Comparison of ENCODE assay signal across 8 cellular contexts in genomic region chr15:37289109-37289765, GRCh38.
DNase-seq lines count a peak whose midpoint lies in the region; ATAC-seq and TF ChIP-seq lines count a peak whose summit lies in the region.

No MANE protein-coding gene starts in this region.

- no peak overlapping the region for H3K27ac Mint-ChIP-seq in WTC11

- H3K36me3 Mint-ChIP-seq in WTC11: no peaks in the 10 kb centered on the region

- DNase-seq in COLO668 (lab: John Stamatoyannopoulos, UW; ENCODE audit: unreplicated experiment) (peak; percentile 5), HT1080 (ENCODE audit: low read depth) (peak; percentile 34), WTC11 (ENCODE audit: low spot score) (peak; percentile 29), left kidney (ENCODE audit: low read depth, low spot score) (peak; percentile 20), kidney glomerular epithelial cell (lab: John Stamatoyannopoulos, UW) (no peak)
- no peak for DNase-seq in activated effector memory CD4-positive, alpha-beta T cell treated with anti-CD3 and anti-CD28 coated beads, Interleukin-2, amount 50 U/mL, for 16 hours

- CTCF ChIA-PET in WTC11 (lab: Charles Lee): no interaction called here

- H3K27me3 Mint-ChIP-seq in WTC11 (ENCODE audit: low read depth): peaks cover 6% of the 10 kb centered on the region; the same call in 1 of the 2 replicates

- POLR2A ChIA-PET in WTC11 (lab: Charles Lee): no interaction called here

- peak; percentile 96 for ATAC-seq in WTC11
- ATAC-seq in GM21528 (IDR thresholded peaks at IDR 0.05; ENCODE audit: low FRiP score, unreplicated experiment): no peak
- ATAC-seq in GM19452 (IDR thresholded peaks at IDR 0.05; ENCODE audit: unreplicated experiment): no peak

- H3K4me3 Mint-ChIP-seq in WTC11: no peak overlapping the region

- no peaks in the 10 kb centered on the region for H3K4me1 Mint-ChIP-seq in WTC11

- peaks cover 5% of the 10 kb centered on the region; the same call in 1 of the 2 replicates for H3K9me3 Mint-ChIP-seq in WTC11

- no peak for TF ChIP-seq CTCF in WTC11 (IDR thresholded peaks at IDR 0.05)

TF ChIP-seq in WTC11, 78 proteins besides CTCF, POLR2A, EP300 and RAD21:
- no peak for TF ChIP-seq SP1 (CRISPR knock-in tag; conservative IDR thresholded peaks at IDR 0.05)
- TF ChIP-seq RORB (CRISPR knock-in tag; IDR thresholded peaks at IDR 0.05): no peak
- TF ChIP-seq AFF4 (CRISPR knock-in tag; IDR thresholded peaks at IDR 0.05; ENCODE audit: borderline replicate concordance): no peak
- no peak for TF ChIP-seq FOXP4 (CRISPR knock-in tag; IDR thresholded peaks at IDR 0.05)
- TF ChIP-seq ZBTB21 (CRISPR knock-in tag; IDR thresholded peaks at IDR 0.05; ENCODE audit: borderline replicate concordance): no peak
- TF ChIP-seq ZNF281 (CRISPR knock-in tag; IDR thresholded peaks at IDR 0.05): no peak
- TF ChIP-seq ZNF512 (CRISPR knock-in tag; IDR thresholded peaks at IDR 0.05; ENCODE audit: borderline replicate concordance): no peak
- TF ChIP-seq ZNF416 (CRISPR knock-in tag; IDR thresholded peaks at IDR 0.05): no peak
- TF ChIP-seq ZBTB43 (CRISPR knock-in tag; IDR thresholded peaks at IDR 0.05): no peak
- no peak for TF ChIP-seq FOXJ3 (CRISPR knock-in tag; IDR thresholded peaks at IDR 0.05; ENCODE audit: borderline replicate concordance)
- TF ChIP-seq ZNF317 (CRISPR knock-in tag; IDR thresholded peaks at IDR 0.05; ENCODE audit: borderline replicate concordance, low read depth): no peak
- no peak for TF ChIP-seq MYBL2 (CRISPR knock-in tag; IDR thresholded peaks at IDR 0.05)
- no peak for TF ChIP-seq GTF2I (CRISPR knock-in tag; conservative IDR thresholded peaks at IDR 0.05)
- no peak for TF ChIP-seq NFE2L1 (CRISPR knock-in tag; IDR thresholded peaks at IDR 0.05)
- no peak for TF ChIP-seq ZNF219 (CRISPR knock-in tag; IDR thresholded peaks at IDR 0.05; ENCODE audit: borderline replicate concordance)
- TF ChIP-seq RELA (CRISPR knock-in tag; IDR thresholded peaks at IDR 0.05; ENCODE audit: borderline replicate concordance): no peak
- TF ChIP-seq AR (CRISPR knock-in tag; IDR thresholded peaks at IDR 0.05): no peak
- no peak for TF ChIP-seq GABPB1 (CRISPR knock-in tag; IDR thresholded peaks at IDR 0.05)
- TF ChIP-seq TEAD1 (CRISPR knock-in tag; IDR thresholded peaks at IDR 0.05): no peak
TF ChIP-seq in WTC11: peak in this region for 0.

Comparison
In these comparisons a context has a peak if more than half of its experiments do, and no peak if none do; other contexts are left out.
1. DNase-seq: peak in COLO668 (single experiment), HT1080 (single experiment), WTC11 (single experiment) and left kidney (single experiment); none in activated effector memory CD4-positive, alpha-beta T cell treated with anti-CD3 and anti-CD28 coated beads, Interleukin-2, amount 50 U/mL, for 16 hours (single experiment) and kidney glomerular epithelial cell (single experiment).